8 cellular contexts compared by ENCODE assay signal in genomic region chr7:54773472-54774399, GRCh38. TPM values are rescaled to one million over a fixed set of nuclear protein-coding genes. Genes with fewer than 3 reads are reported as not detected.
DNase-seq lines count a peak whose midpoint lies in the region; ATAC-seq lines count a peak whose summit lies in the region.

No MANE protein-coding gene starts in this region.

- H3K9ac ChIP-seq in BLaER1 (no peak overlapping the region), endocrine pancreas (ENCODE audit: control insufficient read depth, insufficient read depth, low read length) (no peak overlapping the region)

- DNase-seq in HK-2 (ENCODE audit: unreplicated experiment) (peak; percentile 83), NCI-H748 (lab: John Stamatoyannopoulos, UW; ENCODE audit: unreplicated experiment) (peak; percentile 92)
- peak; percentile 82 for DNase-seq in activated CD8-positive, alpha-beta memory T cell treated with anti-CD3 and anti-CD28 coated beads for 24 hours
- peak; percentile 53 to 54 for DNase-seq in stimulated activated CD8-positive, alpha-beta memory T cell treated with anti-CD3 and anti-CD28 coated beads, Interleukin-2, amount 100 ng/mL, for 48 hours (ENCODE audit: low read depth in 2 of 2)

- H3K27ac ChIP-seq in BLaER1, result no peak overlapping the region

- H3K27me3 ChIP-seq in BLaER1, result no peaks in the 10 kb centered on the region
- H3K27me3 ChIP-seq in endocrine pancreas (ENCODE audit: control insufficient read depth, insufficient read depth, low read length), result no peaks in the 10 kb centered on the region
- peaks cover 27% of the 10 kb centered on the region for H3K27me3 ChIP-seq in mononuclear cell (ENCODE audit: insufficient read depth, low read length)

- H3K4me1 ChIP-seq in BLaER1, result no peaks in the 10 kb centered on the region
- H3K4me1 ChIP-seq in endocrine pancreas (ENCODE audit: control insufficient read depth, insufficient read depth, low read length), result no peaks in the 10 kb centered on the region
- peaks cover 4% of the 10 kb centered on the region for H3K4me1 ChIP-seq in mononuclear cell (ENCODE audit: insufficient read depth, low read length)

- H3K9me3 ChIP-seq in BLaER1 (peaks cover 24% of the 10 kb centered on the region), endocrine pancreas (ENCODE audit: control insufficient read depth, low read length) (no peaks in the 10 kb centered on the region), mononuclear cell (ENCODE audit: low read depth, low read length) (no peaks in the 10 kb centered on the region)

- ATAC-seq in GM19372 (IDR thresholded peaks at IDR 0.05; ENCODE audit: low read depth, unreplicated experiment), result peak; percentile 79

- H3K36me3 ChIP-seq in BLaER1, result no peaks in the 10 kb centered on the region
- H3K36me3 ChIP-seq in endocrine pancreas (ENCODE audit: control insufficient read depth, insufficient read depth, low read length), result no peaks in the 10 kb centered on the region

- H4K20me1 ChIP-seq in BLaER1, result no peaks in the 10 kb centered on the region

- H3K4me2 ChIP-seq in BLaER1, result peak overlapping the region; percentile 51

- peak overlapping the region; percentile 46 for H3K4me3 ChIP-seq in BLaER1
- H3K4me3 ChIP-seq in endocrine pancreas (ENCODE audit: control insufficient read depth, insufficient read depth, low read length), result peak overlapping the region; percentile 82
- H3K4me3 ChIP-seq in mononuclear cell (ENCODE audit: low read length), result peak overlapping the region; percentile 10

RNA-seq across cellular contexts. Expression of gene SEC61G, which starts 14.7 kb away (rescaled TPM):
- total RNA-seq in mononuclear cell, result 107 TPM

Comparison
In these comparisons a context has a peak if more than half of its experiments do, and no peak if none do; other contexts are left out.
1. H3K4me3 ChIP-seq: peak in every context shown above with its lines; median percentile 82 in endocrine pancreas; 46 in BLaER1; 10 in mononuclear cell.